In the genomic region with DNA sequence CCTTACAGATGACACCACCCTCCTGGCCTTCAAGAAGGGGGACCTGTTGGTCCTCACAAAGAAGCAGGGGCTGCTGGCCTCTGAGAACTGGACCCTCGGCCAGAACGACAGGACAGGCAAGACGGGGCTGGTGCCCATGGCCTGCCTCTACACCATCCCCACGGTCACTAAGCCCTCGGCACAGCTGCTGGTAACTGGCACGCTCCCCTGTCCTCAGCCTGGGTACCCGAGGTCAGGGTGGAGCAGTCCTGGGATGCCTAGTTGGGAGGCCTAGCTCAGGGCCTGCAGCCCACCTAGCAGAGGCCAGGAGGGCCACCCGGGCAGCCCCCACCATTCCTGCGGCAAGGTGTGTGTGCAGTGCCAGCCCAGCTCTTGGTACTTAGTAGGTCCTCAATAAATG, we compare ENCODE assay signal across 17 cellular contexts. TPM values are rescaled to one million over a fixed set of nuclear protein-coding genes. Genes with fewer than 3 reads are reported as not detected.
DNase-seq lines count a peak whose midpoint lies in the region; ATAC-seq and TF ChIP-seq lines count a peak whose summit lies in the region.
"Had no signal": no experiment of that assay in that cellular context is flagged by ENCODE, and none has a peak within 500 bp of the region (broad histone marks: within the 10 kb centered on the region; RNA-seq: fewer than 3 reads in every experiment).

No MANE protein-coding gene starts in this region.

- H3K9me3 Mint-ChIP-seq in activated B cell treated with CpG ODN at 0.5 μM for 24 hours, result no peaks in the 10 kb centered on the region
- H3K9me3 Mint-ChIP-seq: CD8-positive, alpha-beta memory T cell had no signal

- H3K4me1 ChIP-seq in heart left ventricle, result peaks cover 22 to 73% (median 45%) of the 10 kb centered on the region in 12 donors
- H3K4me1 ChIP-seq in neuronal stem cell (ENCODE audit: control insufficient read depth in 2 of 2, insufficient read depth in 1 of 2, low read depth in 1 of 2, low read length in 2 of 2), result no peaks in the 10 kb centered on the region
- H3K4me1 ChIP-seq in OCI-LY7 (ENCODE audit: insufficient read depth, low read length, poor library complexity, severe bottlenecking), result no peaks in the 10 kb centered on the region

- no peaks in the 10 kb centered on the region for H4K20me1 ChIP-seq in OCI-LY7 (ENCODE audit: insufficient read depth, low read length)

- H3K18ac ChIP-seq in neuronal stem cell (ENCODE audit: low read length), result no peak overlapping the region

- H3K36me3 Mint-ChIP-seq in activated B cell treated with CpG ODN at 0.5 μM for 24 hours (ENCODE audit: low read depth), result no peaks in the 10 kb centered on the region
- H3K36me3 Mint-ChIP-seq: CD8-positive, alpha-beta memory T cell had no signal

- H3K4me1 Mint-ChIP-seq in activated B cell treated with CpG ODN at 0.5 μM for 24 hours, result peaks cover 86% of the 10 kb centered on the region

- CTCF ChIA-PET in activated B cell treated with CpG ODN at 0.5 μM for 24 hours (lab: Charles Lee), result no interaction called here
- CTCF ChIA-PET in OCI-LY7 (lab: Charles Lee; ENCODE audit: unreplicated experiment), result no interaction called here

- no peak overlapping the region for H2BK15ac ChIP-seq in neuronal stem cell (ENCODE audit: low read length)

- H2BK5ac ChIP-seq in neuronal stem cell (ENCODE audit: low read length), result peak overlapping the region; percentile 61

- H3K9me3 ChIP-seq in heart left ventricle, result no peaks in the 10 kb centered on the region
- H3K9me3 ChIP-seq in neuronal stem cell (replicated peaks in 1 of 2; ENCODE audit: control insufficient read depth in 2 of 2, insufficient read depth in 1 of 2, low read depth in 1 of 2, low read length in 2 of 2), result no peaks in the 10 kb centered on the region
- no peaks in the 10 kb centered on the region for H3K9me3 ChIP-seq in OCI-LY7 (ENCODE audit: low read length)
- H3K9me3 ChIP-seq: SK-N-SH had no signal

- peak overlapping the region; percentile 71 for H3K14ac ChIP-seq in neuronal stem cell (ENCODE audit: low read length)

- no peaks in the 10 kb centered on the region for H3K9me2 ChIP-seq in OCI-LY7 (ENCODE audit: insufficient read depth, low read length)
- H3K9me2 ChIP-seq: SK-N-SH had no signal

- H2BK120ac ChIP-seq in neuronal stem cell (ENCODE audit: low read depth, low read length), result peak overlapping the region; percentile 41

- peak overlapping the region; percentile 84 for H2BK12ac ChIP-seq in neuronal stem cell (ENCODE audit: low read length)

- ATAC-seq in heart left ventricle (no peak), activated B cell treated with CpG ODN at 0.5 μM for 24 hours (ENCODE audit: low read depth) (no peak), HG03442 (IDR thresholded peaks at IDR 0.05; ENCODE audit: unreplicated experiment) (no peak)

- H3K79me2 ChIP-seq in OCI-LY7 (ENCODE audit: insufficient read depth, low read depth, low read length), result no peaks in the 10 kb centered on the region

- POLR2A ChIA-PET in activated B cell treated with CpG ODN at 0.5 μM for 24 hours (lab: Charles Lee), result interaction anchor here (1.5 kb wide), 1 partner anchor 10 kb away, joined by 5 read pairs; no protein-coding TSS in a partner anchor
- POLR2A ChIA-PET in OCI-LY7 (lab: Charles Lee), result interaction anchor here (0.5 to 1.1 kb wide), 2 partner anchors 10 to 63 kb away, joined by 3 to 4 read pairs; no protein-coding TSS in a partner anchor

- peaks cover 0 to 4% (median 0%) of the 10 kb centered on the region in 9 donors for H3K27me3 ChIP-seq in heart left ventricle
- no peaks in the 10 kb centered on the region for H3K27me3 ChIP-seq in neuronal stem cell (ENCODE audit: control insufficient read depth in 3 of 3, insufficient read depth in 3 of 3, low read depth in 1 of 3, low read length in 3 of 3)

- no TSS peak for BruUV-seq in OCI-LY7 (replicated peaks; lab: Mats Ljungman, UMichigan)

- H3K4me3 ChIP-seq in heart left ventricle, result no peak overlapping the region
- H3K4me3 ChIP-seq in neuronal stem cell (ENCODE audit: low read length in 2 of 2), result no peak overlapping the region
- no peak overlapping the region for H3K4me3 ChIP-seq in OCI-LY7 (ENCODE audit: low read depth, low read length, poor library complexity, severe bottlenecking)

- peak overlapping the region; percentile 74 for H3K27ac Mint-ChIP-seq in activated B cell treated with CpG ODN at 0.5 μM for 24 hours

- no peak overlapping the region for H3K4me2 ChIP-seq in neuronal stem cell (ENCODE audit: insufficient read depth, low read length, poor library complexity, severe bottlenecking)
- no peak overlapping the region for H3K4me2 ChIP-seq in OCI-LY7 (ENCODE audit: low read length)
- H3K4me2 ChIP-seq: SK-N-SH had no signal

- H2AK5ac ChIP-seq in neuronal stem cell (ENCODE audit: low read depth, low read length), result no peak overlapping the region

- peaks cover 4% of the 10 kb centered on the region for H3K79me1 ChIP-seq in neuronal stem cell (ENCODE audit: low read depth, low read length)

- H3K36me3 ChIP-seq in heart left ventricle (no peaks in the 10 kb centered on the region), neuronal stem cell (replicated peaks in 1 of 2; ENCODE audit: control insufficient read depth in 2 of 2, insufficient read depth in 2 of 2, low read length in 2 of 2) (no peaks in the 10 kb centered on the region), OCI-LY7 (ENCODE audit: insufficient read depth, low read length) (no peaks in the 10 kb centered on the region)

- H2AFZ ChIP-seq in neuronal stem cell (ENCODE audit: low read length) (no peak overlapping the region), OCI-LY7 (ENCODE audit: low read length) (no peak overlapping the region)

- TF ChIP-seq CTCF in heart left ventricle (IDR thresholded peaks at IDR 0.05) (no peak), activated B cell treated with CpG ODN at 0.5 μM for 24 hours (IDR thresholded peaks at IDR 0.05) (no peak), OCI-LY7 (conservative IDR thresholded peaks at IDR 0.05; ENCODE audit: low read length) (no peak)

- no peak overlapping the region for H4K91ac ChIP-seq in neuronal stem cell (ENCODE audit: low read depth, low read length, poor library complexity)

- peak overlapping the region in 1 of 12 donors; percentile 85 for H3K27ac ChIP-seq in heart left ventricle
- H3K27ac ChIP-seq in neuronal stem cell (replicated peaks; ENCODE audit: low read length), result no peak overlapping the region
- H3K27ac ChIP-seq in OCI-LY7 (ENCODE audit: low read depth, low read length, poor library complexity, severe bottlenecking), result no peak overlapping the region

- no peak overlapping the region for H3K4me3 Mint-ChIP-seq in activated B cell treated with CpG ODN at 0.5 μM for 24 hours
- H3K4me3 Mint-ChIP-seq: CD8-positive, alpha-beta memory T cell had no signal

- WGBS in heart left ventricle, 4 donors, result 60 to 82% (median 74%) methylated on average over 1 to 9 of the region's 9 CpGs
- no CpG with 5 or more reads among the region's 9 CpGs for WGBS in neuronal stem cell (ENCODE audit: extremely low coverage in 2 of 2, insufficient read length in 2 of 2, insufficient replicate concordance in 1 of 2), 2 donors

- H3K9ac ChIP-seq in neuronal stem cell (ENCODE audit: low read depth, low read length, poor library complexity), result no peak overlapping the region
- H3K9ac ChIP-seq: SK-N-SH had no signal

- peak overlapping the region; percentile 65 for H4K8ac ChIP-seq in neuronal stem cell (ENCODE audit: low read depth, low read length)

- peak in 3 of 5 donors; percentile 24 to 59 (median 43) for DNase-seq in heart left ventricle
- no peak for DNase-seq in cardiac septum (ENCODE audit: low spot score)
- DNase-seq in activated B cell treated with CpG ODN at 0.5 μM for 24 hours, result no peak
- no peak for DNase-seq in neuronal stem cell (ENCODE audit: low spot score)
- DNase-seq in OCI-LY7 (ENCODE audit: low spot score), result no peak
- no peak for DNase-seq in DMS79 treated with DMSO at 0.1 percent for 48 hours (lab: John Stamatoyannopoulos, UW)
- DNase-seq: CD8-positive, alpha-beta memory T cell; DMS53; KG1; NCI-H1436; NCI-H1930; NK-92 treated with Interleukin-12 subunit alpha and Interleukin-12 subunit beta, amount 100 ng/mL, for 24 hours; SHP77; SK-N-SH had no signal

- peak overlapping the region; percentile 53 for H3K23ac ChIP-seq in neuronal stem cell (ENCODE audit: low read depth, low read length, poor library complexity)

- no peak for TF ChIP-seq POLR2A in heart left ventricle (IDR thresholded peaks at IDR 0.05)

- H3K4ac ChIP-seq in neuronal stem cell (ENCODE audit: low read length), result peak overlapping the region; percentile 53

- intact Hi-C loops in heart left ventricle (cut with DNase I) (loop anchor here in 3 of 10 donors (5.0 kb wide), 3 partner anchors 48 to 68 kb away; partner anchors contain the start of gene LIMS2 (in 1 of the 3)), cardiac septum (cut with DNase I) (no loop called here), activated B cell treated with CpG ODN at 0.5 μM for 24 hours (cut with micrococcal nuclease) (loop anchor here (1.0 to 10.0 kb wide), 2 partner anchors 11 to 545 kb away; no protein-coding TSS in a partner anchor), OCI-LY7 (cut with micrococcal nuclease; ENCODE audit: unreplicated experiment) (no loop called here)

- no peaks in the 10 kb centered on the region for H3K27me3 Mint-ChIP-seq in activated B cell treated with CpG ODN at 0.5 μM for 24 hours

RNA-seq across cellular contexts. Expression of gene GPR17, which starts 16.3 kb away (rescaled TPM):
- total RNA-seq in heart left ventricle (under 1 TPM in 6 of 9 donors, not detected in 3; 0.10 to 0.36 (median 0.24) TPM), cardiac septum (0.19 TPM), activated B cell treated with CpG ODN at 0.5 μM for 24 hours (not detected in 2 replicates), OCI-LY7 (2022) (not detected in 2 replicates)
- polyA plus RNA-seq in heart left ventricle, result 1 to 10 TPM in 1 of 2 donors, under 1 TPM in 1; 0.26 to 8.0 TPM
- polyA plus RNA-seq in neuronal stem cell (2013, experiment 1 of 2), result 0.06 TPM
- 0.04 TPM for polyA plus RNA-seq in neuronal stem cell (2013, experiment 2 of 2)
- 0.22 TPM in 1 of 2 replicates, not detected in the other for total RNA-seq in OCI-LY7 (2014; rRNA removed; shearing (Covaris generic))
- total RNA-seq: CD8-positive, alpha-beta memory T cell; H1 had no signal
- polyA plus RNA-seq: BJ; CD8-positive, alpha-beta memory T cell had no signal

RNA-seq across cellular contexts. Expression of gene LIMS2, which starts 45.7 kb away (rescaled TPM):
- 100 to 1,000 TPM in 7 of 9 donors, 10 to 100 TPM in 2; 97.1 to 225 (median 158) TPM for total RNA-seq in heart left ventricle
- 100 to 1,000 TPM; 115 to 293 TPM for polyA plus RNA-seq in heart left ventricle
- total RNA-seq in cardiac septum, result 207 TPM
- 5.1 and 5.3 TPM in 2 replicates for total RNA-seq in activated B cell treated with CpG ODN at 0.5 μM for 24 hours
- 2.1 TPM for polyA plus RNA-seq in neuronal stem cell (2013, experiment 1 of 2)
- polyA plus RNA-seq in neuronal stem cell (2013, experiment 2 of 2), result 1.6 TPM
- 0.44 and 1.6 TPM in 2 replicates for total RNA-seq in OCI-LY7 (2014; rRNA removed; shearing (Covaris generic))
- total RNA-seq in OCI-LY7 (2022), result 24.4 and 24.9 TPM in 2 replicates

Comparison
In these comparisons a context has a peak if more than half of its experiments do, and no peak if none do; other contexts are left out.
1. DNase-seq: peak in heart left ventricle (3 of 5); none in cardiac septum (single experiment), activated B cell treated with CpG ODN at 0.5 μM for 24 hours (single experiment), neuronal stem cell (single experiment), OCI-LY7 (single experiment) and DMS79 treated with DMSO at 0.1 percent for 48 hours (single experiment).